8 cellular contexts compared by ENCODE assay signal in the genomic region with DNA sequence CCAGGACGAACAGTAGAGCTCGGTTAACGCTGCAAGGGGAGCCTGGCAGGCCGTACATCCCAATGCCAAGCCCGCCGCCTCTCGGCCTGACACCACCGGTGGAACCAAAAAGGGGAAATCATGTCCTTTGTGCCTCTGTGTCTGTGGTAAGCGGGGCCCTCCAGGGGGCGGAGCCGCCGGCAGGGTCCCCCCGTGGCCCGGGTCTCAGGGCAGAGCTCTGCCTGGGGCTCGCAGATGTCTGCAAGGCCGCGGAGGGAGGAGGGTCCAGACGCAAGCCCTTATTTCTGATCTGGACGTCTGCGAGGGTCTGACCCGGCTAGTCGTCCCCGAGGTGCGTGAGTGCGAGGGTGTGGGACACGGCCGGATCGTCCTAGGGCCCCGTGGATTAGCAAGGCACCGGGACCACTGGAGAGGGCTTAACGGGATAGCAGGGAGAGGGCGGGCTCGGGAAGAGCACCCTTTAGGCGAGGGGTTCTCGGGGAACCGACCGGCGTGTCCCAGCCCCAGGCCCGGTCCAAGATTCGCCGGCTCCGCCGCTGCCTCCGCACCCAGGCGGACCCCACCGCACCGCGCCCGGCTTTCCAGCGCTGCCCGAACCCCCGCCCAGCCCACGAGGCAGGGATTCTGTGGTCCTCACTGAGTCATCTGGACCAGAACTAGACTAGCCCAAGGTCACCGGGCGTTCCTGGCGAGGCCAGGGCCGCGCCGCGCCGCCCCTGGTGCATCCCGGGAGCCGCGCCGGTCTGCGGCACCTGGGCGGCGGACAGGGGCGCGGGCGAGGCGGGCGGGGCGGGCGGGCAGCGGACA. TPM values are rescaled to one million over a fixed set of nuclear protein-coding genes. Genes with fewer than 3 reads are reported as not detected.
A peak's percentile ranks its signal among the peaks of the same experiment; 100 is the strongest.
DNase-seq lines count a peak whose midpoint lies in the region; ATAC-seq and TF ChIP-seq lines count a peak whose summit lies in the region.

No MANE protein-coding gene starts in this region.

- peaks cover 5% of the 10 kb centered on the region for H3K4me1 Mint-ChIP-seq in nephron
- peaks cover 15% of the 10 kb centered on the region for H3K4me1 Mint-ChIP-seq in stimulated activated naive CD8-positive, alpha-beta T cell treated with anti-CD3 and anti-CD28 coated beads, Interleukin-15, amount 100 ng/mL, for 72 hours

- H3K27ac Mint-ChIP-seq in nephron = peak overlapping the region; percentile 95 to 99 (median 96)
- H3K27ac Mint-ChIP-seq in stimulated activated naive CD8-positive, alpha-beta T cell treated with anti-CD3 and anti-CD28 coated beads, Interleukin-15, amount 100 ng/mL, for 72 hours = peak overlapping the region; percentile 97 to 98

- H3K4me3 ChIP-seq in fibroblast of pulmonary artery (replicated peaks; ENCODE audit: low read depth, low read length) = peak overlapping the region; percentile 72

- TF ChIP-seq CTCF in GM12872 (IDR thresholded peaks at IDR 0.05; ENCODE audit: insufficient read depth, low read depth, low read length) = peak; percentile 44
- no peak for TF ChIP-seq CTCF in fibroblast of pulmonary artery (IDR thresholded peaks at IDR 0.05; ENCODE audit: low read length, missing control alignments)
- TF ChIP-seq CTCF in nephron (IDR thresholded peaks at IDR 0.05; ENCODE audit: unreplicated experiment in 3 of 3) = no peak

- H3K9me3 Mint-ChIP-seq in nephron = no peaks in the 10 kb centered on the region
- H3K9me3 Mint-ChIP-seq in stimulated activated naive CD8-positive, alpha-beta T cell treated with anti-CD3 and anti-CD28 coated beads, Interleukin-15, amount 100 ng/mL, for 72 hours = no peaks in the 10 kb centered on the region

- H3K36me3 Mint-ChIP-seq in nephron (ENCODE audit: low read depth) = peaks cover 5% of the 10 kb centered on the region

- ATAC-seq in HG02642 (IDR thresholded peaks at IDR 0.05; ENCODE audit: poor library complexity, unreplicated experiment) (peak; percentile 7), GM21367 (IDR thresholded peaks at IDR 0.05; ENCODE audit: unreplicated experiment) (no peak)
- peak; percentile 57 for ATAC-seq in stimulated activated naive CD8-positive, alpha-beta T cell treated with anti-CD3 and anti-CD28 coated beads, Interleukin-15, amount 100 ng/mL, for 72 hours

- peak; percentile 9 to 25 for DNase-seq in activated T-helper 1 cell treated with anti-CD3 and anti-CD28 coated beads, Interleukin-2, amount 50 U/mL, for 16 hours (ENCODE audit: low read depth in 1 of 2, low spot score in 1 of 2)
- DNase-seq in fibroblast of pulmonary artery (ENCODE audit: low read depth) = peak; percentile 19
- DNase-seq in stimulated activated naive CD8-positive, alpha-beta T cell treated with anti-CD3 and anti-CD28 coated beads, Interleukin-15, amount 100 ng/mL, for 72 hours = peak; percentile 70 to 75

- no peaks in the 10 kb centered on the region for H3K27me3 Mint-ChIP-seq in nephron (ENCODE audit: low read depth)
- no peaks in the 10 kb centered on the region for H3K27me3 Mint-ChIP-seq in stimulated activated naive CD8-positive, alpha-beta T cell treated with anti-CD3 and anti-CD28 coated beads, Interleukin-15, amount 100 ng/mL, for 72 hours

- H3K4me3 Mint-ChIP-seq in nephron = peak overlapping the region; percentile 98 to 99 (median 98)
- H3K4me3 Mint-ChIP-seq in stimulated activated naive CD8-positive, alpha-beta T cell treated with anti-CD3 and anti-CD28 coated beads, Interleukin-15, amount 100 ng/mL, for 72 hours = peak overlapping the region; percentile 89 to 97

TF ChIP-seq in PFSK-1, 5 proteins besides CTCF, POLR2A, EP300 and RAD21:
- TF ChIP-seq POLR2AphosphoS5 (IDR thresholded peaks at IDR 0.05; ENCODE audit: low read depth, low read length) (peak; percentile 67), FOXP2 (optimal IDR thresholded peaks at IDR 0.05; ENCODE audit: borderline replicate concordance, extremely low read depth, extremely low read length, insufficient read depth) (no peak), SIN3A (IDR thresholded peaks at IDR 0.05; ENCODE audit: borderline replicate concordance, insufficient read depth, low read length) (no peak), TAF1 (IDR thresholded peaks at IDR 0.05; ENCODE audit: borderline replicate concordance, insufficient read depth, low read length) (no peak)
- TF ChIP-seq, protein P1, sequence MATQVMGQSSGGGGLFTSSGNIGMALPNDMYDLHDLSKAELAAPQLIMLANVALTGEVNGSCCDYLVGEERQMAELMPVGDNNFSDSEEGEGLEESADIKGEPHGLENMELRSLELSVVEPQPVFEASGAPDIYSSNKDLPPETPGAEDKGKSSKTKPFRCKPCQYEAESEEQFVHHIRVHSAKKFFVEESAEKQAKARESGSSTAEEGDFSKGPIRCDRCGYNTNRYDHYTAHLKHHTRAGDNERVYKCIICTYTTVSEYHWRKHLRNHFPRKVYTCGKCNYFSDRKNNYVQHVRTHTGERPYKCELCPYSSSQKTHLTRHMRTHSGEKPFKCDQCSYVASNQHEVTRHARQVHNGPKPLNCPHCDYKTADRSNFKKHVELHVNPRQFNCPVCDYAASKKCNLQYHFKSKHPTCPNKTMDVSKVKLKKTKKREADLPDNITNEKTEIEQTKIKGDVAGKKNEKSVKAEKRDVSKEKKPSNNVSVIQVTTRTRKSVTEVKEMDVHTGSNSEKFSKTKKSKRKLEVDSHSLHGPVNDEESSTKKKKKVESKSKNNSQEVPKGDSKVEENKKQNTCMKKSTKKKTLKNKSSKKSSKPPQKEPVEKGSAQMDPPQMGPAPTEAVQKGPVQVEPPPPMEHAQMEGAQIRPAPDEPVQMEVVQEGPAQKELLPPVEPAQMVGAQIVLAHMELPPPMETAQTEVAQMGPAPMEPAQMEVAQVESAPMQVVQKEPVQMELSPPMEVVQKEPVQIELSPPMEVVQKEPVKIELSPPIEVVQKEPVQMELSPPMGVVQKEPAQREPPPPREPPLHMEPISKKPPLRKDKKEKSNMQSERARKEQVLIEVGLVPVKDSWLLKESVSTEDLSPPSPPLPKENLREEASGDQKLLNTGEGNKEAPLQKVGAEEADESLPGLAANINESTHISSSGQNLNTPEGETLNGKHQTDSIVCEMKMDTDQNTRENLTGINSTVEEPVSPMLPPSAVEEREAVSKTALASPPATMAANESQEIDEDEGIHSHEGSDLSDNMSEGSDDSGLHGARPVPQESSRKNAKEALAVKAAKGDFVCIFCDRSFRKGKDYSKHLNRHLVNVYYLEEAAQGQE (IDR thresholded peaks at IDR 0.05; ENCODE audit: insufficient read depth in 1 of 2, low read depth in 2 of 2, low read length in 2 of 2) = no peak
TF ChIP-seq in PFSK-1: peak in this region for 1.

RNA-seq across cellular contexts. Expression of gene FAM193A, which starts 0.9 kb away (rescaled TPM):
- polyA plus RNA-seq in PFSK-1 (2012; ENCODE audit: insufficient read length, low read depth) = 15.4 TPM

Comparison
In these comparisons a context has a peak if more than half of its experiments do, and no peak if none do; other contexts are left out.
1. DNase-seq: peak in every context shown above with its lines; median percentile 72 in stimulated activated naive CD8-positive, alpha-beta T cell treated with anti-CD3 and anti-CD28 coated beads, Interleukin-15, amount 100 ng/mL, for 72 hours; 19 in fibroblast of pulmonary artery; 17 in activated T-helper 1 cell treated with anti-CD3 and anti-CD28 coated beads, Interleukin-2, amount 50 U/mL, for 16 hours.